Comparison of ENCODE assay signal across 17 cellular contexts in the genomic region with DNA sequence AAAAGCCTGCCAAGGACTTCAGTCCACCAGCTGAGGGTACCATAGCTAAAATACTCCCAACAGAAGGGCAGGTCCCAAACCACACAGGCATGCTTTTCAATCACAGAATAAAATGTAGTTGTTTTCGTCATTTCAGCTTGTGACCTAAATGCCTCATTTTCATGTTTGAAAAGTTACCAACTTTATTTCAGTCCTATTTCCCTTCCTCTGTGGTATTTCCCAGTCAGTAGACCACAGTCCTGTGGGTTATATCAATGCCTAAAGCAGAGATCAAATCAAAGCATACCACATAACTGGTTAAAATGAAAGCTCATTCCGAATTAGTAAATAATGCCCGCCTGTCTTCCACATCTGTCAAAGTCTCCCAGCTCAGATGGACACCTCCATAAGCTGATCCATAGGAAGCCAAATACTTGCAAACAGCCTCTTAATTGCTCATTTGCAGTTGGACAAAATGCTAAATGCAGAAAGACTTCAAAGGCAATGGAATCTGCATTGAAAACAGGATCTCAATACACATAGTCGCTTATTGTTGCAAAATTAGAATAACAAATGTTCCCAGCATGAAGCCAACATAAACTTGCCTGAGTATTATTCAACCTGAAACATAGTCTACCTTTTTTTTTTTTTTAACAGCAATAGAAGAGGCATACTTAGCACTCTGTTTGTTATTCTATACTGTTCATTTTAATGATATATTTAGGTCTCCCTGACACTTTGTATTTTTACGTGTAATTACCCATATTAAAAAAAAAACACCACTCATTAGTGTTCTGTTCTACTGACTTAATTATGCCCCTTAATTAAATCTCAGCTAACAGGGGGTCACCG. TPM values are rescaled to one million over a fixed set of nuclear protein-coding genes. Genes with fewer than 3 reads are reported as not detected.
A peak's percentile ranks its signal among the peaks of the same experiment; 100 is the strongest.
DNase-seq lines count a peak whose midpoint lies in the region; ATAC-seq, FAIRE-seq and TF ChIP-seq lines count a peak whose summit lies in the region.
"Had no signal": no experiment of that assay in that cellular context is flagged by ENCODE, and none has a peak within 500 bp of the region (broad histone marks: within the 10 kb centered on the region; RNA-seq: fewer than 3 reads in every experiment).

No MANE protein-coding gene starts in this region.

- no peak for TF ChIP-seq CTCF in D721Med (IDR thresholded peaks at IDR 0.05; ENCODE audit: insufficient read depth, missing control alignments)

- DNase-seq in D721Med (ENCODE audit: insufficient read length, low spot score): no peak
- peak; percentile 20 for DNase-seq in M059J (ENCODE audit: low read depth)
- peak; percentile 74 for DNase-seq in astrocyte of the hippocampus (ENCODE audit: low read depth, low spot score)
- peak; percentile 33 for DNase-seq in iPS-NIHi11 (ENCODE audit: low spot score)
- DNase-seq in activated CD4-positive, CD25-positive, alpha-beta regulatory T cell treated with anti-CD3 and anti-CD28 coated beads, Interleukin-2, amount 50 U/mL, for 72 hours: no peak
- no peak for DNase-seq in H4 (ENCODE audit: low spot score)
- no peak for DNase-seq in NOMO-1 (lab: John Stamatoyannopoulos, UW; ENCODE audit: unreplicated experiment in 2 of 2)
- DNase-seq: activated B cell treated with CpG ODN at 0.5 μM for 24 hours, activated gamma-delta T cell, hypothalamus, Karpas-422, naive B cell, NCI-H187 treated with DMSO at 0.1 percent for 48 hours, NCI-H524 treated with DMSO at 0.1 percent for 48 hours, substantia nigra had no signal

- FAIRE-seq in D721Med (lab: Jason Lieb, UNC): peak; percentile 6

- no peak for ATAC-seq in HG02885 (IDR thresholded peaks at IDR 0.05; ENCODE audit: poor library complexity, unreplicated experiment)
- ATAC-seq: Right ventricle myocardium inferior had no signal

RNA-seq across cellular contexts. Expression of gene NR5A2, which starts 53.9 kb away (rescaled TPM):
- total RNA-seq in M059J (2014; rRNA removed; shearing (Covaris generic)): 0.10 and 0.47 TPM in 2 replicates
- total RNA-seq in H4 (2014; rRNA removed; shearing (Covaris generic)): 0.06 TPM in 2 replicates

Comparison
In these comparisons a context has a peak if more than half of its experiments do, and no peak if none do; other contexts are left out.
1. DNase-seq: peak in M059J (single experiment), astrocyte of the hippocampus (single experiment) and iPS-NIHi11 (single experiment); none in D721Med (single experiment), activated CD4-positive, CD25-positive, alpha-beta regulatory T cell treated with anti-CD3 and anti-CD28 coated beads, Interleukin-2, amount 50 U/mL, for 72 hours (single experiment), H4 (single experiment) and NOMO-1 (0 of 2).